In the genomic region with DNA sequence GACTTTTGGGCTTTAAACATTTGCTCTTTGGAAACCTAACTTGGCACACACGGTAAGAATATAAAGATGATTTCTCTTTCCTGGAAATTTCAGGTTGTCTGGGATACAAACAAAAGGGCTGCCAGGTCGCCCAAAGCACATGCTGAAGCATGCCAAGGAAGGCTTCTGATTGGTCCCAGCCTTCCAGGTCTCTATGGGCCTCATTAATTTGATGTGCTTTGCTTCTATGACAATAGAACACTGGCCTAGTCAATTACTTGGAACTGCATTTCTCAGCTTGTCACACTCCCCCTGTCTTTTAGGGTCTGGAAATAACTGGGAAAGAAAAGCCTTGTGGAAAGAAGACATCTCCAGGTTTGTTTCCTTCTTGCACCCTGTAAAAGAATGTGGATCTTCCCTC, we compare ENCODE assay signal across 21 cellular contexts.
DNase-seq lines count a peak whose midpoint lies in the region; ATAC-seq, FAIRE-seq and TF ChIP-seq lines count a peak whose summit lies in the region.
"Had no signal": no experiment of that assay in that cellular context is flagged by ENCODE, and none has a peak within 500 bp of the region (broad histone marks: within the 10 kb centered on the region; RNA-seq: fewer than 3 reads in every experiment).

No MANE protein-coding gene starts in this region.

- H3K23me2 ChIP-seq in H1 (ENCODE audit: low read depth, low read length) = no peaks in the 10 kb centered on the region

- no peak overlapping the region for H2AK5ac ChIP-seq in H1 (ENCODE audit: low read depth, low read length)
- no peak overlapping the region for H2AK5ac ChIP-seq in mesendoderm (ENCODE audit: low read length)

- H4K8ac ChIP-seq in H1 (ENCODE audit: extremely low read depth, insufficient read depth, low read length) = no peak overlapping the region
- H4K8ac ChIP-seq in mesendoderm (ENCODE audit: low read depth, low read length) = no peak overlapping the region

- H3K18ac ChIP-seq in H1 (ENCODE audit: extremely low read depth, low read length) (no peak overlapping the region), mesendoderm (ENCODE audit: low read length) (no peak overlapping the region)

- H2BK5ac ChIP-seq in H1 (ENCODE audit: low read depth, low read length) (no peak overlapping the region), mesendoderm (ENCODE audit: low read length) (no peak overlapping the region)

- H2BK15ac ChIP-seq in H1 (ENCODE audit: low read length) = no peak overlapping the region
- H2BK15ac ChIP-seq in mesendoderm (replicated peaks; ENCODE audit: low read depth) = no peak overlapping the region

- no peak for FAIRE-seq in H1 (lab: Jason Lieb, UNC)
- FAIRE-seq: H54 had no signal

- TF ChIP-seq RAD21 in H1 (IDR thresholded peaks at IDR 0.05 in 1 of 2, conservative IDR thresholded peaks at IDR 0.05 in 1 of 2; ENCODE audit: low read depth in 2 of 2, low read length in 2 of 2) = no peak

- no peak overlapping the region for H3K4ac ChIP-seq in H1 (replicated peaks; ENCODE audit: insufficient read length, low read depth, low read length)
- H3K4ac ChIP-seq in mesendoderm (ENCODE audit: low read depth, low read length) = no peak overlapping the region

- CTCF ChIA-PET in H1 (lab: Charles Lee; ENCODE audit: partially characterized antibody) = interaction anchor here (0.6 kb wide), 1 partner anchor 904 kb away, joined by 3 read pairs; no protein-coding TSS in a partner anchor

- H3K4me2 ChIP-seq in H1 (ENCODE audit: insufficient read depth in 1 of 2, low read depth in 2 of 2, low read length in 2 of 2) (no peak overlapping the region), mesendoderm (ENCODE audit: low read length) (no peak overlapping the region)

- H4K5ac ChIP-seq in H1 (ENCODE audit: insufficient read length, low read depth, low read length) = no peak overlapping the region
- H4K5ac ChIP-seq in mesendoderm (ENCODE audit: low read length) = no peak overlapping the region

- H4K91ac ChIP-seq in H1 (replicated peaks; ENCODE audit: insufficient read length, low read length) = no peak overlapping the region

- no peak for TF ChIP-seq EP300 in H1 (IDR thresholded peaks at IDR 0.05; ENCODE audit: borderline replicate concordance in 1 of 2, low read depth in 2 of 2, low read length in 2 of 2)

- no peak overlapping the region for H2BK120ac ChIP-seq in H1 (replicated peaks; ENCODE audit: low read depth, low read length)
- no peak overlapping the region for H2BK120ac ChIP-seq in mesendoderm (ENCODE audit: low read depth, low read length)

- POLR2A ChIA-PET in H1 (lab: Charles Lee; ENCODE audit: partially characterized antibody) = no interaction called here

- H2AFZ ChIP-seq in H1 (ENCODE audit: low read length) = no peak overlapping the region

- TF ChIP-seq CTCF in H1 (IDR thresholded peaks at IDR 0.05; ENCODE audit: control extremely low read depth in 1 of 3, insufficient read depth in 1 of 3, low read depth in 1 of 3, low read length in 3 of 3) = no peak

- no peak overlapping the region for H3K56ac ChIP-seq in H1 (replicated peaks; ENCODE audit: insufficient read length, low read depth, low read length)
- H3K56ac ChIP-seq in mesendoderm (ENCODE audit: low read length) = no peak overlapping the region

- 0 out of 4 replicates have a peak, but pooled peaks cover 0 to 3% of the 10 kb centered on the region in 2 experiments for H3K9me3 ChIP-seq in H1 (ENCODE audit: insufficient read depth in 2 of 2, low read depth in 1 of 2, low read length in 1 of 2)
- H3K9me3 ChIP-seq: BE2C, SJCRH30 had no signal

- no peak overlapping the region for H3K27ac ChIP-seq in H1 (ENCODE audit: low read depth, low read length)
- no peak overlapping the region for H3K27ac ChIP-seq in mesendoderm (ENCODE audit: low read depth, low read length)
- H3K27ac ChIP-seq: SJCRH30 had no signal

- H3K9ac ChIP-seq in H1 (replicated peaks in 1 of 4; ENCODE audit: extremely low read depth in 1 of 4, low read depth in 3 of 4, low read length in 3 of 4) (no peak overlapping the region), mesendoderm (ENCODE audit: low read length) (no peak overlapping the region)

- H3K23ac ChIP-seq in H1 (ENCODE audit: insufficient read length) (no peak overlapping the region), mesendoderm (ENCODE audit: low read length) (no peak overlapping the region)

- no peak for TF ChIP-seq POLR2A in H1 (IDR thresholded peaks at IDR 0.05; ENCODE audit: control extremely low read depth in 1 of 2, low read depth in 2 of 2, low read length in 2 of 2)

- H3K79me2 ChIP-seq in H1 (ENCODE audit: control insufficient read depth in 1 of 2, insufficient read depth in 2 of 2, low read length in 2 of 2) (no peaks in the 10 kb centered on the region), mesendoderm (ENCODE audit: control insufficient read depth, insufficient read depth, low read length) (no peaks in the 10 kb centered on the region)

- 75% methylated on average over 2 of the region's 2 CpGs; no CpG with 5 or more reads in 1 of the 2 experiments for WGBS in H1 (ENCODE audit: extremely low coverage in 1 of 2, insufficient coverage in 1 of 2, insufficient read length in 1 of 2, insufficient replicate concordance in 2 of 2, low coverage in 1 of 2, low lambda C conversion rate in 2 of 2, missing lambda C conversion rate in 1 of 2), 2 experiments
- WGBS in mesendoderm (ENCODE audit: extremely low coverage, insufficient coverage, low lambda C conversion rate) = no CpG with 5 or more reads among the region's 2 CpGs

- H2BK12ac ChIP-seq in H1 (ENCODE audit: low read depth, low read length) = no peak overlapping the region

- no peak for ATAC-seq in GM18867 (IDR thresholded peaks at IDR 0.05; ENCODE audit: unreplicated experiment)
- ATAC-seq: Panc1, T-cell had no signal

- H3K4me3 ChIP-seq in H1 (ENCODE audit: extremely low read depth in 1 of 4, insufficient read depth in 2 of 4, low read depth in 3 of 4, low read length in 4 of 4) = no peak overlapping the region
- no peak overlapping the region for H3K4me3 ChIP-seq in mesendoderm (ENCODE audit: low read length)
- H3K4me3 ChIP-seq: SJCRH30 had no signal

- no peak overlapping the region for H3K14ac ChIP-seq in H1 (ENCODE audit: insufficient read length)

- H2BK20ac ChIP-seq in H1 (ENCODE audit: low read length) = no peak overlapping the region

- H3K4me1 ChIP-seq in H1 (replicated peaks in 1 of 4; ENCODE audit: control insufficient read depth in 3 of 4, insufficient read depth in 4 of 4, low read length in 3 of 4) (no peaks in the 10 kb centered on the region), mesendoderm (ENCODE audit: control insufficient read depth, low read depth, low read length) (no peaks in the 10 kb centered on the region)
- H3K4me1 ChIP-seq: BE2C, SJCRH30 had no signal

- H3K36me3 ChIP-seq in H1 (ENCODE audit: control insufficient read depth in 2 of 4, insufficient read depth in 4 of 4, low read length in 3 of 4) (no peaks in the 10 kb centered on the region; a peak in 1 of 8 replicates), mesendoderm (ENCODE audit: control insufficient read depth, insufficient read depth, low read length) (no peaks in the 10 kb centered on the region)
- H3K36me3 ChIP-seq: BE2C, SJCRH30 had no signal

- peaks cover 0 to 1% of the 10 kb centered on the region in 2 experiments for H4K20me1 ChIP-seq in H1 (replicated peaks in 1 of 2; ENCODE audit: control insufficient read depth in 1 of 2, insufficient read depth in 2 of 2, low read length in 2 of 2)

- H3K27me3 ChIP-seq in H1 (replicated peaks in 1 of 4; ENCODE audit: control insufficient read depth in 3 of 4, extremely low read depth in 1 of 4, insufficient read depth in 3 of 4, low read length in 3 of 4) (no peaks in the 10 kb centered on the region), mesendoderm (ENCODE audit: insufficient read depth, low read length, poor library complexity) (no peaks in the 10 kb centered on the region)
- H3K27me3 ChIP-seq: BE2C, SJCRH30 had no signal

- H3K79me1 ChIP-seq in H1 (ENCODE audit: low read depth, low read length) (no peaks in the 10 kb centered on the region), mesendoderm (ENCODE audit: low read length) (no peaks in the 10 kb centered on the region)

- DNase-seq in COR-L47 (lab: John Stamatoyannopoulos, UW) (peak; percentile 25), HT-29 (ENCODE audit: low spot score) (peak; percentile 4), H1 (ENCODE audit: low read depth in 1 of 2, low spot score in 2 of 2) (no peak), mesendoderm (peak; percentile 3), KG1 (lab: John Stamatoyannopoulos, UW) (no peak), NCI-H2227 treated with DMSO at 0.1 percent for 48 hours (lab: John Stamatoyannopoulos, UW) (no peak)
- DNase-seq: BE2C; EL; GF-D8; Kasumi-1; NCI-H1048; NCI-H1694; NCI-H2081; NCI-H345; NCI-H524; NK-92 treated with Interleukin-12 subunit alpha and Interleukin-12 subunit beta, amount 100 ng/mL, for 24 hours; SJCRH30; T-cell had no signal

TF ChIP-seq in H1, 55 proteins besides CTCF, POLR2A, EP300 and RAD21:
- TF ChIP-seq, protein P1, sequence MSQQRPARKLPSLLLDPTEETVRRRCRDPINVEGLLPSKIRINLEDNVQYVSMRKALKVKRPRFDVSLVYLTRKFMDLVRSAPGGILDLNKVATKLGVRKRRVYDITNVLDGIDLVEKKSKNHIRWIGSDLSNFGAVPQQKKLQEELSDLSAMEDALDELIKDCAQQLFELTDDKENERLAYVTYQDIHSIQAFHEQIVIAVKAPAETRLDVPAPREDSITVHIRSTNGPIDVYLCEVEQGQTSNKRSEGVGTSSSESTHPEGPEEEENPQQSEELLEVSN (IDR thresholded peaks at IDR 0.05) = peak; percentile 52; the same call in 1 of the 2 replicates
- TF ChIP-seq TBP (IDR thresholded peaks at IDR 0.05; ENCODE audit: low read depth, low read length) (no peak), CHD2 (IDR thresholded peaks at IDR 0.05; ENCODE audit: low read length) (no peak)
- TF ChIP-seq, protein P2, sequence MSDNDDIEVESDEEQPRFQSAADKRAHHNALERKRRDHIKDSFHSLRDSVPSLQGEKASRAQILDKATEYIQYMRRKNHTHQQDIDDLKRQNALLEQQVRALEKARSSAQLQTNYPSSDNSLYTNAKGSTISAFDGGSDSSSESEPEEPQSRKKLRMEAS (IDR thresholded peaks at IDR 0.05) = peak; percentile 56; the same call in 1 of the 2 replicates

Comparison
In these comparisons a context has a peak if more than half of its experiments do, and no peak if none do; other contexts are left out.
1. DNase-seq: peak in COR-L47 (single experiment), HT-29 (single experiment) and mesendoderm (single experiment); none in H1 (0 of 2), KG1 (single experiment) and NCI-H2227 treated with DMSO at 0.1 percent for 48 hours (single experiment).